ENCODE assay signal across 8 cellular contexts in the genomic region with DNA sequence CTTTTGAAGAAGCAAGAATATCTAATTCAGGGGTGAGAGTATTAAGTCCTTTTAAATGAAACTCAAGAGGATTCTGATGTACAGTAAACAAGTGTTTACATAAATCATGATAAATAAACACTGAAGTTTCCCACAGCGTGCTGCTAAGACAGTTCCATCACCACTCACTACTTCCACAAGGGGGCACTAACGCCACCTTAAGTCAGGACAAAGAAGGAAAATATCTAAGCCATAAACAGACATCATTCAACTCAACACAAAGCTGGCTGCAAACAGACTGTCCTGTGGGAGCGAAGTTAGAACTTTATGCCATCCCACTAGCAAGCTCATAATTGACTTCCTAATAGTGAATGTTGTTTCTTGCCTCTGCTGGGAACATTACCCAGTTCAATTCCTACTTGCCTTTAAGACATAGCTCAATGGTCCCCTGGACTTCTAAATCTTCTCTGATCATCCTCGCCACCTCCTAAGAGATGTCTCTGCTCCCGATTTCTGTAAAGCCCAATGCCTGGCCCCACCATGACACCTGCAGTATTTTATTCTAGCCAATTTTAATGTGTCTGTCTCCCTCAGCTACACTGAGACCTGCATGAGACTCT. TPM values are rescaled to one million over a fixed set of nuclear protein-coding genes. Genes with fewer than 3 reads are reported as not detected.
DNase-seq lines count a peak whose midpoint lies in the region; ATAC-seq and TF ChIP-seq lines count a peak whose summit lies in the region.

No MANE protein-coding gene starts in this region.

- no peaks in the 10 kb centered on the region for H3K36me3 ChIP-seq in left lung

- H3K9me3 ChIP-seq in left lung, result no peaks in the 10 kb centered on the region

- no peak overlapping the region for H3K27ac ChIP-seq in left lung

- DNase-seq in A172 (ENCODE audit: low spot score) (peak; percentile 74), NCI-H2227 treated with DMSO at 0.1 percent for 48 hours (lab: John Stamatoyannopoulos, UW) (peak; percentile 60), cerebellar cortex (ENCODE audit: low spot score) (peak; percentile 66), left lung (no peak)
- DNase-seq in activated CD4-positive, CD25-positive, alpha-beta regulatory T cell treated with anti-CD3 and anti-CD28 coated beads, Interleukin-2, amount 50 U/mL, for 16 hours (ENCODE audit: low read depth, low spot score), result peak; percentile 23
- DNase-seq in stimulated activated CD8-positive, alpha-beta memory T cell treated with anti-CD3 and anti-CD28 coated beads, Interleukin-12 subunit alpha, Interleukin-12 subunit beta, amount 100 ng/mL, for 1 hour (ENCODE audit: low read depth), result peak; percentile 45

- intact Hi-C loops in left lung (cut with DNase I), result loop anchor here in 1 of 2 donors (5.0 kb wide), 1 partner anchor 289 kb away; no protein-coding TSS in a partner anchor

- no peaks in the 10 kb centered on the region for H3K27me3 ChIP-seq in left lung

- ATAC-seq in GM18502 (IDR thresholded peaks at IDR 0.05; ENCODE audit: poor library complexity, unreplicated experiment) (peak; percentile 83), HG03060 (IDR thresholded peaks at IDR 0.05; ENCODE audit: low read depth, unreplicated experiment) (peak; percentile 78), left lung (peak; percentile 85)

- TF ChIP-seq CTCF in left lung (IDR thresholded peaks at IDR 0.05), result peak; percentile 77 to 80

- H3K4me1 ChIP-seq in left lung, result no peaks in the 10 kb centered on the region

- H3K4me3 ChIP-seq in left lung, result no peak overlapping the region

RNA-seq across cellular contexts. Expression of a gene that starts 36.5 kb away (rescaled TPM):
- total RNA-seq in A172 (2014; rRNA removed; shearing (Covaris generic)), result 63.1 and 69.4 TPM in 2 replicates
- 10 to 100 TPM; 23.1 to 24.3 TPM for total RNA-seq in left lung

RNA-seq across cellular contexts. Expression of a gene that starts 45.4 kb away (rescaled TPM):
- 266 and 429 TPM in 2 replicates for total RNA-seq in A172 (2014; rRNA removed; shearing (Covaris generic))
- 10 to 100 TPM; 21.7 to 28.5 TPM for total RNA-seq in left lung

RNA-seq across cellular contexts. Expression of a gene that starts 48.6 kb away (rescaled TPM):
- 70.9 and 78.5 TPM in 2 replicates for total RNA-seq in A172 (2014; rRNA removed; shearing (Covaris generic))
- total RNA-seq in left lung, result 10 to 100 TPM; 45.5 to 46.3 TPM

Comparison
In these comparisons a context has a peak if more than half of its experiments do, and no peak if none do; other contexts are left out.
1. DNase-seq: peak in A172 (single experiment), NCI-H2227 treated with DMSO at 0.1 percent for 48 hours (single experiment), activated CD4-positive, CD25-positive, alpha-beta regulatory T cell treated with anti-CD3 and anti-CD28 coated beads, Interleukin-2, amount 50 U/mL, for 16 hours (single experiment), cerebellar cortex (single experiment) and stimulated activated CD8-positive, alpha-beta memory T cell treated with anti-CD3 and anti-CD28 coated beads, Interleukin-12 subunit alpha, Interleukin-12 subunit beta, amount 100 ng/mL, for 1 hour (single experiment); none in left lung (0 of 2).
2. Peak in every context shown above with its lines, with median percentiles within 50 percentile points of each other: ATAC-seq.